ENCODE assay signal across 20 cellular contexts in the genomic region with DNA sequence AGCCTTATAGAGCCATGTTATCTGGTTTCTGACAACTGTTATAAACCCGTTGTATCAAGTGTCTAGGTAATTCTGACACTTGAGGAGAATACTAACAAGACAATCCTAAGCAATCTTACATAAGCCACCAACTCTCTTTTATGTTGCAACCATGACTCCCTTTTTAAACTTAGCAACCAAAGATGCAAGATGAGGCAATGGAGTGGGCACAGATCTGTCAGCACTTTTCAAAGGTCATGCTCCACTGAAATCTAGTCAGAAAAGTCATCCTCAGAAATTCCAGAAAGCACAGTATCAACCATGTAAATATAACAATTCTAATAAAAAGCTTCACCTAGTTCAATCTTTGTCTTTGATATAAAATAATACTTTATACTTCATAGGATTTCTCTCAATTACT.
A peak's percentile ranks its signal among the peaks of the same experiment; 100 is the strongest.
DNase-seq lines count a peak whose midpoint lies in the region; ATAC-seq and TF ChIP-seq lines count a peak whose summit lies in the region.
"Had no signal": no experiment of that assay in that cellular context is flagged by ENCODE, and none has a peak within 500 bp of the region (broad histone marks: within the 10 kb centered on the region; RNA-seq: fewer than 3 reads in every experiment).

No MANE protein-coding gene starts in this region.

- H3K27ac Mint-ChIP-seq in CD14-positive monocyte = no peak overlapping the region
- H3K27ac Mint-ChIP-seq: activated CD8-positive, alpha-beta memory T cell treated with anti-CD3 and anti-CD28 coated beads, Interleukin-2, amount 10 ng/mL, durations not matched to agents 7 days and 5 days had no signal

- no peaks in the 10 kb centered on the region for H3K27me3 ChIP-seq in heart left ventricle
- H3K27me3 ChIP-seq: ascending aorta, uterus had no signal

- H3K4me3 Mint-ChIP-seq in CD14-positive monocyte = no peak overlapping the region
- H3K4me3 Mint-ChIP-seq: activated CD8-positive, alpha-beta memory T cell treated with anti-CD3 and anti-CD28 coated beads, Interleukin-2, amount 10 ng/mL, durations not matched to agents 7 days and 5 days had no signal

- WGBS in heart left ventricle, 4 donors = 59 to 66% (median 64%) methylated on average over 1 of the region's 1 CpG

- H3K27ac ChIP-seq in heart left ventricle = no peak overlapping the region
- H3K27ac ChIP-seq: ascending aorta, left ventricle myocardium inferior, uterus had no signal

- ATAC-seq in heart left ventricle = no peak
- ATAC-seq in HG02938 (IDR thresholded peaks at IDR 0.05; ENCODE audit: unreplicated experiment) = no peak
- ATAC-seq: activated CD8-positive, alpha-beta memory T cell treated with anti-CD3 and anti-CD28 coated beads, Interleukin-2, amount 10 ng/mL, durations not matched to agents 7 days and 5 days; esophagus mucosa; HepG2; stimulated activated naive CD8-positive, alpha-beta T cell treated with anti-CD3 and anti-CD28 coated beads, Interleukin-15, Interleukin-2, amounts not matched to agents 100 U/mL and 50 U/mL, for 24 hours had no signal

- H3K4me3 ChIP-seq in AG10803 (ENCODE audit: low read length) = no peak overlapping the region
- no peak overlapping the region for H3K4me3 ChIP-seq in foreskin fibroblast (ENCODE audit: low read depth in 1 of 2, low read length in 2 of 2)
- H3K4me3 ChIP-seq in heart left ventricle = no peak overlapping the region
- H3K4me3 ChIP-seq: ascending aorta, left ventricle myocardium inferior, uterus had no signal

- H3K9me3 ChIP-seq in heart left ventricle = no peaks in the 10 kb centered on the region
- H3K9me3 ChIP-seq: ascending aorta, left ventricle myocardium inferior, uterus had no signal

- no peaks in the 10 kb centered on the region for H3K4me1 ChIP-seq in heart left ventricle
- H3K4me1 ChIP-seq: ascending aorta, left ventricle myocardium inferior, uterus had no signal

- TF ChIP-seq CTCF in AG10803 (conservative IDR thresholded peaks at IDR 0.05; ENCODE audit: low read length) (no peak), foreskin fibroblast (IDR thresholded peaks at IDR 0.05; ENCODE audit: low read depth, low read length) (no peak), heart left ventricle (IDR thresholded peaks at IDR 0.05) (no peak), CD14-positive monocyte (IDR thresholded peaks at IDR 0.05) (no peak)

- H3K27me3 Mint-ChIP-seq in CD14-positive monocyte (ENCODE audit: low read depth in 3 of 3) = no peaks in the 10 kb centered on the region
- H3K27me3 Mint-ChIP-seq: activated CD8-positive, alpha-beta memory T cell treated with anti-CD3 and anti-CD28 coated beads, Interleukin-2, amount 10 ng/mL, durations not matched to agents 7 days and 5 days had no signal

- intact Hi-C loops in heart left ventricle (cut with DNase I) = no loop called here
- intact Hi-C loops in CD14-positive monocyte (cut with micrococcal nuclease) = no loop called here

- no peaks in the 10 kb centered on the region for H3K36me3 Mint-ChIP-seq in CD14-positive monocyte
- H3K36me3 Mint-ChIP-seq: activated CD8-positive, alpha-beta memory T cell treated with anti-CD3 and anti-CD28 coated beads, Interleukin-2, amount 10 ng/mL, durations not matched to agents 7 days and 5 days had no signal

- peak; percentile 67 for DNase-seq in AG10803 (ENCODE audit: low read depth)
- DNase-seq in M059J (ENCODE audit: low read depth) = peak; percentile 9
- DNase-seq in SKM-1 (lab: John Stamatoyannopoulos, UW; ENCODE audit: unreplicated experiment) = peak; percentile 81
- DNase-seq in foreskin fibroblast = peak; percentile 56 to 75
- DNase-seq in SK-N-DZ (ENCODE audit: low spot score) = no peak
- no peak for DNase-seq in heart left ventricle
- DNase-seq in CD14-positive monocyte (ENCODE audit: low spot score) = no peak
- DNase-seq: activated CD4-positive, CD25-positive, alpha-beta regulatory T cell; activated CD8-positive, alpha-beta memory T cell treated with anti-CD3 and anti-CD28 coated beads, Interleukin-2, amount 10 ng/mL, durations not matched to agents 7 days and 5 days; activated effector memory CD4-positive, alpha-beta T cell treated with anti-CD3 and anti-CD28 coated beads, Interleukin-2, amount 50 U/mL, for 16 hours; cortex of kidney; left ventricle myocardium inferior; NCI-H1417; NCI-H510A; stimulated activated naive CD8-positive, alpha-beta T cell treated with anti-CD3 and anti-CD28 coated beads, Interleukin-15, Interleukin-2, amounts not matched to agents 100 U/mL and 50 U/mL, for 24 hours; uterus had no signal

- peaks cover 10% of the 10 kb centered on the region for H3K4me1 Mint-ChIP-seq in CD14-positive monocyte
- H3K4me1 Mint-ChIP-seq: activated CD8-positive, alpha-beta memory T cell treated with anti-CD3 and anti-CD28 coated beads, Interleukin-2, amount 10 ng/mL, durations not matched to agents 7 days and 5 days had no signal

- TF ChIP-seq POLR2A in heart left ventricle (IDR thresholded peaks at IDR 0.05) = no peak

- H3K9me3 Mint-ChIP-seq in CD14-positive monocyte = no peaks in the 10 kb centered on the region

- no peaks in the 10 kb centered on the region for H3K36me3 ChIP-seq in heart left ventricle
- H3K36me3 ChIP-seq: ascending aorta, left ventricle myocardium inferior, uterus had no signal

Comparison
In these comparisons a context has a peak if more than half of its experiments do, and no peak if none do; other contexts are left out.
1. DNase-seq: peak in AG10803 (single experiment), M059J (single experiment), SKM-1 (single experiment) and foreskin fibroblast (2 of 2); none in SK-N-DZ (single experiment), heart left ventricle (0 of 5) and CD14-positive monocyte (single experiment).